3 cellular contexts compared by ENCODE assay signal in the genomic region with DNA sequence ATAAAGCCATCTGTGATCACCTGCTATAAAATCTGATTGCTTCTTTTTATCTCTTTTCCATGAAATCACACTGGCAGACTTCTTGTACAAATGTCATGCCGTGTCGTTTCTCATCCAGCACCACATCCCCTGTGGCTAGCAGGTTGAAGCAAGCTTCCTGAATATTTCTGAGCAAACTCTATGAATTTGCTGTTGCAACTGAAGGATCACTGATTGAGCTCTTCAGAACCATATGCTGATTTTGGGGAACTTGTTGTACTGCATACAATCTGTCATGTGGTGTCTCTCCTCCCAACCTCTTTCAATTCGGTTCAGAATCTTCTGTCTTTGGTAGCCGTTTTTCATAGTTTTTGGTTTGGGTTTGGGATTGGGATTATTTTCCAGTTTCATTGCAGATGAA.
TF ChIP-seq lines count a peak whose summit lies in the region.

No MANE protein-coding gene starts in this region.

TF ChIP-seq in liver, 16 proteins besides CTCF, POLR2A, EP300 and RAD21:
- TF ChIP-seq, protein P1, sequence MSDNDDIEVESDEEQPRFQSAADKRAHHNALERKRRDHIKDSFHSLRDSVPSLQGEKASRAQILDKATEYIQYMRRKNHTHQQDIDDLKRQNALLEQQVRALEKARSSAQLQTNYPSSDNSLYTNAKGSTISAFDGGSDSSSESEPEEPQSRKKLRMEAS (IDR thresholded peaks at IDR 0.05): no peak
- no peak for TF ChIP-seq SP1 (IDR thresholded peaks at IDR 0.05)
- TF ChIP-seq, protein P2, sequence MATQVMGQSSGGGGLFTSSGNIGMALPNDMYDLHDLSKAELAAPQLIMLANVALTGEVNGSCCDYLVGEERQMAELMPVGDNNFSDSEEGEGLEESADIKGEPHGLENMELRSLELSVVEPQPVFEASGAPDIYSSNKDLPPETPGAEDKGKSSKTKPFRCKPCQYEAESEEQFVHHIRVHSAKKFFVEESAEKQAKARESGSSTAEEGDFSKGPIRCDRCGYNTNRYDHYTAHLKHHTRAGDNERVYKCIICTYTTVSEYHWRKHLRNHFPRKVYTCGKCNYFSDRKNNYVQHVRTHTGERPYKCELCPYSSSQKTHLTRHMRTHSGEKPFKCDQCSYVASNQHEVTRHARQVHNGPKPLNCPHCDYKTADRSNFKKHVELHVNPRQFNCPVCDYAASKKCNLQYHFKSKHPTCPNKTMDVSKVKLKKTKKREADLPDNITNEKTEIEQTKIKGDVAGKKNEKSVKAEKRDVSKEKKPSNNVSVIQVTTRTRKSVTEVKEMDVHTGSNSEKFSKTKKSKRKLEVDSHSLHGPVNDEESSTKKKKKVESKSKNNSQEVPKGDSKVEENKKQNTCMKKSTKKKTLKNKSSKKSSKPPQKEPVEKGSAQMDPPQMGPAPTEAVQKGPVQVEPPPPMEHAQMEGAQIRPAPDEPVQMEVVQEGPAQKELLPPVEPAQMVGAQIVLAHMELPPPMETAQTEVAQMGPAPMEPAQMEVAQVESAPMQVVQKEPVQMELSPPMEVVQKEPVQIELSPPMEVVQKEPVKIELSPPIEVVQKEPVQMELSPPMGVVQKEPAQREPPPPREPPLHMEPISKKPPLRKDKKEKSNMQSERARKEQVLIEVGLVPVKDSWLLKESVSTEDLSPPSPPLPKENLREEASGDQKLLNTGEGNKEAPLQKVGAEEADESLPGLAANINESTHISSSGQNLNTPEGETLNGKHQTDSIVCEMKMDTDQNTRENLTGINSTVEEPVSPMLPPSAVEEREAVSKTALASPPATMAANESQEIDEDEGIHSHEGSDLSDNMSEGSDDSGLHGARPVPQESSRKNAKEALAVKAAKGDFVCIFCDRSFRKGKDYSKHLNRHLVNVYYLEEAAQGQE (IDR thresholded peaks at IDR 0.05): peak; percentile 27
- TF ChIP-seq EGR1 (IDR thresholded peaks at IDR 0.05; ENCODE audit: low read depth in 2 of 2): no peak
- TF ChIP-seq, protein P3, sequence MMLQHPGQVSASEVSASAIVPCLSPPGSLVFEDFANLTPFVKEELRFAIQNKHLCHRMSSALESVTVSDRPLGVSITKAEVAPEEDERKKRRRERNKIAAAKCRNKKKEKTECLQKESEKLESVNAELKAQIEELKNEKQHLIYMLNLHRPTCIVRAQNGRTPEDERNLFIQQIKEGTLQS (IDR thresholded peaks at IDR 0.05): no peak

TF ChIP-seq in HepG2, 621 proteins besides CTCF, POLR2A, EP300 and RAD21:
- no peak for TF ChIP-seq HOXA9 (CRISPR knock-in tag; IDR thresholded peaks at IDR 0.05; ENCODE audit: borderline replicate concordance)
TF ChIP-seq in HepG2: peak in this region for 0.

TF ChIP-seq in H1, 55 proteins besides CTCF, POLR2A, EP300 and RAD21:
- TF ChIP-seq SP1 (IDR thresholded peaks at IDR 0.05; ENCODE audit: low read depth, low read length) (no peak), TCF12 (IDR thresholded peaks at IDR 0.05; ENCODE audit: low read depth, low read length) (no peak), SIX5 (IDR thresholded peaks at IDR 0.05; ENCODE audit: low read depth, low read length) (no peak), ASH2L (IDR thresholded peaks at IDR 0.05; ENCODE audit: low read length) (no peak), FOSL1 (IDR thresholded peaks at IDR 0.05; ENCODE audit: insufficient read depth, low read depth, low read length) (no peak), CHD1 (IDR thresholded peaks at IDR 0.05; ENCODE audit: low read depth, low read length) (no peak), TBP (IDR thresholded peaks at IDR 0.05; ENCODE audit: low read depth, low read length) (no peak), RNF2 (IDR thresholded peaks at IDR 0.05; ENCODE audit: borderline replicate concordance, low read depth, low read length, missing control alignments, poor library complexity, severe bottlenecking) (no peak), CHD2 (IDR thresholded peaks at IDR 0.05; ENCODE audit: low read length) (no peak), JUND (IDR thresholded peaks at IDR 0.05; ENCODE audit: low read length) (no peak)
- TF ChIP-seq, protein P4, sequence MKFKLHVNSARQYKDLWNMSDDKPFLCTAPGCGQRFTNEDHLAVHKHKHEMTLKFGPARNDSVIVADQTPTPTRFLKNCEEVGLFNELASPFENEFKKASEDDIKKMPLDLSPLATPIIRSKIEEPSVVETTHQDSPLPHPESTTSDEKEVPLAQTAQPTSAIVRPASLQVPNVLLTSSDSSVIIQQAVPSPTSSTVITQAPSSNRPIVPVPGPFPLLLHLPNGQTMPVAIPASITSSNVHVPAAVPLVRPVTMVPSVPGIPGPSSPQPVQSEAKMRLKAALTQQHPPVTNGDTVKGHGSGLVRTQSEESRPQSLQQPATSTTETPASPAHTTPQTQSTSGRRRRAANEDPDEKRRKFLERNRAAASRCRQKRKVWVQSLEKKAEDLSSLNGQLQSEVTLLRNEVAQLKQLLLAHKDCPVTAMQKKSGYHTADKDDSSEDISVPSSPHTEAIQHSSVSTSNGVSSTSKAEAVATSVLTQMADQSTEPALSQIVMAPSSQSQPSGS (IDR thresholded peaks at IDR 0.05; ENCODE audit: low read length): no peak
- TF ChIP-seq, protein P5, sequence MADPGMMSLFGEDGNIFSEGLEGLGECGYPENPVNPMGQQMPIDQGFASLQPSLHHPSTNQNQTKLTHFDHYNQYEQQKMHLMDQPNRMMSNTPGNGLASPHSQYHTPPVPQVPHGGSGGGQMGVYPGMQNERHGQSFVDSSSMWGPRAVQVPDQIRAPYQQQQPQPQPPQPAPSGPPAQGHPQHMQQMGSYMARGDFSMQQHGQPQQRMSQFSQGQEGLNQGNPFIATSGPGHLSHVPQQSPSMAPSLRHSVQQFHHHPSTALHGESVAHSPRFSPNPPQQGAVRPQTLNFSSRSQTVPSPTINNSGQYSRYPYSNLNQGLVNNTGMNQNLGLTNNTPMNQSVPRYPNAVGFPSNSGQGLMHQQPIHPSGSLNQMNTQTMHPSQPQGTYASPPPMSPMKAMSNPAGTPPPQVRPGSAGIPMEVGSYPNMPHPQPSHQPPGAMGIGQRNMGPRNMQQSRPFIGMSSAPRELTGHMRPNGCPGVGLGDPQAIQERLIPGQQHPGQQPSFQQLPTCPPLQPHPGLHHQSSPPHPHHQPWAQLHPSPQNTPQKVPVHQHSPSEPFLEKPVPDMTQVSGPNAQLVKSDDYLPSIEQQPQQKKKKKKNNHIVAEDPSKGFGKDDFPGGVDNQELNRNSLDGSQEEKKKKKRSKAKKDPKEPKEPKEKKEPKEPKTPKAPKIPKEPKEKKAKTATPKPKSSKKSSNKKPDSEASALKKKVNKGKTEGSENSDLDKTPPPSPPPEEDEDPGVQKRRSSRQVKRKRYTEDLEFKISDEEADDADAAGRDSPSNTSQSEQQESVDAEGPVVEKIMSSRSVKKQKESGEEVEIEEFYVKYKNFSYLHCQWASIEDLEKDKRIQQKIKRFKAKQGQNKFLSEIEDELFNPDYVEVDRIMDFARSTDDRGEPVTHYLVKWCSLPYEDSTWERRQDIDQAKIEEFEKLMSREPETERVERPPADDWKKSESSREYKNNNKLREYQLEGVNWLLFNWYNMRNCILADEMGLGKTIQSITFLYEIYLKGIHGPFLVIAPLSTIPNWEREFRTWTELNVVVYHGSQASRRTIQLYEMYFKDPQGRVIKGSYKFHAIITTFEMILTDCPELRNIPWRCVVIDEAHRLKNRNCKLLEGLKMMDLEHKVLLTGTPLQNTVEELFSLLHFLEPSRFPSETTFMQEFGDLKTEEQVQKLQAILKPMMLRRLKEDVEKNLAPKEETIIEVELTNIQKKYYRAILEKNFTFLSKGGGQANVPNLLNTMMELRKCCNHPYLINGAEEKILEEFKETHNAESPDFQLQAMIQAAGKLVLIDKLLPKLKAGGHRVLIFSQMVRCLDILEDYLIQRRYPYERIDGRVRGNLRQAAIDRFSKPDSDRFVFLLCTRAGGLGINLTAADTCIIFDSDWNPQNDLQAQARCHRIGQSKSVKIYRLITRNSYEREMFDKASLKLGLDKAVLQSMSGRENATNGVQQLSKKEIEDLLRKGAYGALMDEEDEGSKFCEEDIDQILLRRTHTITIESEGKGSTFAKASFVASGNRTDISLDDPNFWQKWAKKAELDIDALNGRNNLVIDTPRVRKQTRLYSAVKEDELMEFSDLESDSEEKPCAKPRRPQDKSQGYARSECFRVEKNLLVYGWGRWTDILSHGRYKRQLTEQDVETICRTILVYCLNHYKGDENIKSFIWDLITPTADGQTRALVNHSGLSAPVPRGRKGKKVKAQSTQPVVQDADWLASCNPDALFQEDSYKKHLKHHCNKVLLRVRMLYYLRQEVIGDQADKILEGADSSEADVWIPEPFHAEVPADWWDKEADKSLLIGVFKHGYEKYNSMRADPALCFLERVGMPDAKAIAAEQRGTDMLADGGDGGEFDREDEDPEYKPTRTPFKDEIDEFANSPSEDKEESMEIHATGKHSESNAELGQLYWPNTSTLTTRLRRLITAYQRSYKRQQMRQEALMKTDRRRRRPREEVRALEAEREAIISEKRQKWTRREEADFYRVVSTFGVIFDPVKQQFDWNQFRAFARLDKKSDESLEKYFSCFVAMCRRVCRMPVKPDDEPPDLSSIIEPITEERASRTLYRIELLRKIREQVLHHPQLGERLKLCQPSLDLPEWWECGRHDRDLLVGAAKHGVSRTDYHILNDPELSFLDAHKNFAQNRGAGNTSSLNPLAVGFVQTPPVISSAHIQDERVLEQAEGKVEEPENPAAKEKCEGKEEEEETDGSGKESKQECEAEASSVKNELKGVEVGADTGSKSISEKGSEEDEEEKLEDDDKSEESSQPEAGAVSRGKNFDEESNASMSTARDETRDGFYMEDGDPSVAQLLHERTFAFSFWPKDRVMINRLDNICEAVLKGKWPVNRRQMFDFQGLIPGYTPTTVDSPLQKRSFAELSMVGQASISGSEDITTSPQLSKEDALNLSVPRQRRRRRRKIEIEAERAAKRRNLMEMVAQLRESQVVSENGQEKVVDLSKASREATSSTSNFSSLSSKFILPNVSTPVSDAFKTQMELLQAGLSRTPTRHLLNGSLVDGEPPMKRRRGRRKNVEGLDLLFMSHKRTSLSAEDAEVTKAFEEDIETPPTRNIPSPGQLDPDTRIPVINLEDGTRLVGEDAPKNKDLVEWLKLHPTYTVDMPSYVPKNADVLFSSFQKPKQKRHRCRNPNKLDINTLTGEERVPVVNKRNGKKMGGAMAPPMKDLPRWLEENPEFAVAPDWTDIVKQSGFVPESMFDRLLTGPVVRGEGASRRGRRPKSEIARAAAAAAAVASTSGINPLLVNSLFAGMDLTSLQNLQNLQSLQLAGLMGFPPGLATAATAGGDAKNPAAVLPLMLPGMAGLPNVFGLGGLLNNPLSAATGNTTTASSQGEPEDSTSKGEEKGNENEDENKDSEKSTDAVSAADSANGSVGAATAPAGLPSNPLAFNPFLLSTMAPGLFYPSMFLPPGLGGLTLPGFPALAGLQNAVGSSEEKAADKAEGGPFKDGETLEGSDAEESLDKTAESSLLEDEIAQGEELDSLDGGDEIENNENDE (IDR thresholded peaks at IDR 0.05; ENCODE audit: insufficient replicate concordance, low read length): no peak
TF ChIP-seq in H1: peak in this region for 0.
